In the genomic region with DNA sequence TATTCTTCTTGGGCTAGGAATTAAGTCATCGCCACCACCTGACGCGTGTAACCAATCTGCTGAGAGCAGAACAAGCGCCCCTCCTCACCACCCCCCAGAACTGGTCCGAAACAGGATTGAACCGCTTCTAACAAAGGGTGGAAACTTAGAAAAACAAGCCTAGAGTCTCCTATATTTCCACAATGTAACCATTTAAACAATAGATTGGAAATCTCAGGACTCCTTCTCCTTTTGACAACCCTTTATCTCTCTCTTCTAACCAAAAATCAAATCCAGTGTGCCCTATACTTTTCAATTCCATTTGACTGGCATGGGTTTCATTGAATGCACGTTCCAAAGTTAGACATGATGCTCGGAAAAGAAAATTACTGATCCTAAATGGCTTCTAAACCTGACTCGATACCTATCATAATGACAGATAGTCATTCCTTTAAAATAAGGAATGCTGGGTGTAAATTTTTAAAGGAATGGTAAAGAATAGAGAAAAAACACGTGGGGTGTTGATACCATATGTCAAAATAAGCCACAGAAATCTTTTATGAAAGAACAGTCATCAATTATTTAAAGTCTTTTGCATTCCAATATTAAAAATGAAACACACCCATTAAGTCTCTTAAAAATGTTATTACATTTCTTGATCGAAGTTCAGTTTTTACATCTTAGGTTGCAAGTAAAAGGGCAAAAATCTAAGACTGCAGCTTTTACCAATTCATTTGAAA, we compare ENCODE assay signal across 7 cellular contexts. TPM values are rescaled to one million over a fixed set of nuclear protein-coding genes. Genes with fewer than 3 reads are reported as not detected.
DNase-seq lines count a peak whose midpoint lies in the region; ATAC-seq and TF ChIP-seq lines count a peak whose summit lies in the region.

No MANE protein-coding gene starts in this region.

- peaks cover 19% of the 10 kb centered on the region for H3K36me3 ChIP-seq in endodermal cell (ENCODE audit: control insufficient read depth, insufficient read depth, low read length)

- H3K4me1 ChIP-seq in endodermal cell (ENCODE audit: control insufficient read depth, insufficient read depth, low read length) = no peaks in the 10 kb centered on the region

- DNase-seq in GM13977 (ENCODE audit: low spot score) (peak; percentile 71), endodermal cell (peak; percentile 78), mesothelial cell of epicardium (ENCODE audit: low spot score in 2 of 2, unreplicated experiment in 2 of 2) (peak; percentile 44 to 55)
- peak; percentile 75 for DNase-seq in NK-92 treated with Interleukin-12 subunit alpha and Interleukin-12 subunit beta, amount 100 ng/mL, for 24 hours (lab: John Stamatoyannopoulos, UW)
- DNase-seq in activated CD8-positive, alpha-beta memory T cell treated with anti-CD3 and anti-CD28 coated beads for 4 hours (ENCODE audit: low read depth in 2 of 2) = peak; percentile 35 to 63
- DNase-seq in stimulated activated CD8-positive, alpha-beta memory T cell treated with anti-CD3 and anti-CD28 coated beads, Interleukin-15, amount 100 ng/mL, for 24 hours (ENCODE audit: low read depth) = peak; percentile 28

- peak overlapping the region; percentile 93 for H3K27ac Mint-ChIP-seq in endodermal cell
- H3K27ac Mint-ChIP-seq in mesothelial cell of epicardium = peak overlapping the region; percentile 99

- ATAC-seq in HG03460 (IDR thresholded peaks at IDR 0.05; ENCODE audit: unreplicated experiment) = peak; percentile 18

- 0 to 1% methylated on average over 3 to 10 of the region's 11 CpGs for WGBS in endodermal cell (ENCODE audit: insufficient coverage in 1 of 2, insufficient read length in 1 of 2), 2 experiments

- H3K9ac ChIP-seq in endodermal cell (ENCODE audit: extremely low read depth, low read length, poor library complexity, severe bottlenecking) = peak overlapping the region; percentile 99

- peaks cover 15% of the 10 kb centered on the region for H3K4me1 Mint-ChIP-seq in endodermal cell
- peaks cover 31% of the 10 kb centered on the region for H3K4me1 Mint-ChIP-seq in mesothelial cell of epicardium

- peak overlapping the region; percentile 95 for H3K4me3 ChIP-seq in endodermal cell (ENCODE audit: low read length)

- in situ Hi-C loops in GM13977 (cut with MboI; ENCODE audit: low pct_unique_long_range_greater_than_20kb, low sequenced_read_pairs, unreplicated experiment) = loop anchor here (5.0 to 10.0 kb wide), 2 partner anchors 160 to 277 kb away; no protein-coding TSS in a partner anchor

- peak overlapping the region; percentile 96 for H3K27ac ChIP-seq in endodermal cell (ENCODE audit: low read depth, low read length)

- no peaks in the 10 kb centered on the region for H3K9me3 ChIP-seq in endodermal cell (ENCODE audit: control insufficient read depth, low read length)

- no peak for TF ChIP-seq CTCF in GM13977 (IDR thresholded peaks at IDR 0.05; ENCODE audit: extremely low read depth, insufficient read depth, missing control alignments)
- no peak for TF ChIP-seq CTCF in endodermal cell (conservative IDR thresholded peaks at IDR 0.05)
- TF ChIP-seq CTCF in mesothelial cell of epicardium (IDR thresholded peaks at IDR 0.05; ENCODE audit: unreplicated experiment) = no peak

- H3K27me3 Mint-ChIP-seq in endodermal cell (ENCODE audit: insufficient read depth) (no peaks in the 10 kb centered on the region), mesothelial cell of epicardium (ENCODE audit: low read depth) (no peaks in the 10 kb centered on the region)

- no peaks in the 10 kb centered on the region for H3K9me3 Mint-ChIP-seq in endodermal cell
- H3K9me3 Mint-ChIP-seq in mesothelial cell of epicardium = no peaks in the 10 kb centered on the region

- H3K4me3 Mint-ChIP-seq in endodermal cell = peak overlapping the region; percentile 82
- peak overlapping the region; percentile 97 for H3K4me3 Mint-ChIP-seq in mesothelial cell of epicardium

- H3K36me3 Mint-ChIP-seq in endodermal cell (ENCODE audit: low read depth) (peaks cover 13% of the 10 kb centered on the region), mesothelial cell of epicardium (peaks cover 8% of the 10 kb centered on the region)

- no peaks in the 10 kb centered on the region for H3K27me3 ChIP-seq in endodermal cell (ENCODE audit: control insufficient read depth, insufficient read depth, low read length, poor library complexity, severe bottlenecking)

RNA-seq across cellular contexts. Expression of a gene that starts 1.2 kb away (rescaled TPM):
- 10 to 100 TPM; 30.5 to 60.7 TPM for total RNA-seq in endodermal cell
- 55.6 TPM for polyA plus RNA-seq in endodermal cell (2013, experiment 1 of 2)
- polyA plus RNA-seq in endodermal cell (2013, experiment 2 of 2) = 57.6 TPM
- 43.8 to 49.9 TPM (median 45.9 TPM) in 3 replicates for total RNA-seq in mesothelial cell of epicardium

Comparison
In these comparisons a context has a peak if more than half of its experiments do, and no peak if none do; other contexts are left out.
1. Peak in every context shown above with its lines: DNase-seq, ATAC-seq, H3K4me3 ChIP-seq and H3K27ac ChIP-seq.
2. DNase-seq: peak in every context shown above with its lines; median percentile 78 in endodermal cell; 75 in NK-92 treated with Interleukin-12 subunit alpha and Interleukin-12 subunit beta, amount 100 ng/mL, for 24 hours; 71 in GM13977; 50 in mesothelial cell of epicardium; 49 in activated CD8-positive, alpha-beta memory T cell treated with anti-CD3 and anti-CD28 coated beads for 4 hours; 28 in stimulated activated CD8-positive, alpha-beta memory T cell treated with anti-CD3 and anti-CD28 coated beads, Interleukin-15, amount 100 ng/mL, for 24 hours.